ENCODE assay signal across 8 cellular contexts in the genomic region with DNA sequence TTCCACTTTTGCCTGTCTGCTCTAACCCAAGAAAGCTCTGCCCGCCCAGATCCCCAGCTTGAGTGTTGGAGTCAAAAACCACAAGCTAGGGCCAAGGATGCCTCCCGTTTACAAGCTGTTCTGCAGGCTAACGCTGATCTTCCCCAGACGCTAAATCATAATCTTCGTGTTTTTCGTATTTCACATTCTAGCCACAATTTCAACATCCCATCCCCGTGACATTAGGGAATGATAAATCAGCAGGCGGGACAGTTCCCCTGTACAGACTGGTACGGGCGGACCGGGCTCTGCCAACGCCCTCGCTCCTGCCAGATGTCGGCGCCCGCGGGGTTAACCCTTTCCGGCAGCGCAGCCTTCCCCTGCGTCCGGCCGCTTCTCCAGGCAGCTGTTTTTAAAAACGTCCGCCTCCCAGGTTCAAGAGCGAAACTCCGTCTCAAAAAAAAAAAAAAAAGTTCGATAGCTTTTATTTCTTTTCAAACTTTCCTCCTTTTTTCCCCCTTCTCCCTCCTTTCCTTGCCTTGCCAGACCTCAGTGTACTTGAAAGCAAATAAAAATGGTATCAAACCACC.
A peak's percentile ranks its signal among the peaks of the same experiment; 100 is the strongest.
DNase-seq lines count a peak whose midpoint lies in the region; ATAC-seq and TF ChIP-seq lines count a peak whose summit lies in the region.

No MANE protein-coding gene starts in this region.

- peaks cover 40% of the 10 kb centered on the region for H3K27me3 ChIP-seq in BE2C
- H3K27me3 ChIP-seq in hepatocyte = peaks cover 24% of the 10 kb centered on the region

- H3K4me3 ChIP-seq in BE2C (ENCODE audit: low read depth, low read length) (no peak overlapping the region), hepatocyte (peak overlapping the region; percentile 13)

- ATAC-seq in sciatic nerve = peak; percentile 78
- ATAC-seq in GM18873 (IDR thresholded peaks at IDR 0.05; ENCODE audit: low FRiP score, unreplicated experiment) = no peak
- no peak for ATAC-seq in GM21360 (IDR thresholded peaks at IDR 0.05; ENCODE audit: unreplicated experiment)

- in situ Hi-C loops in KBM-7 (cut with MboI; ENCODE audit: low pct_unique_long_range_greater_than_20kb, low sequenced_read_pairs) = no loop called here

- no peaks in the 10 kb centered on the region for H3K9me2 ChIP-seq in hepatocyte (replicated peaks; ENCODE audit: insufficient read depth)

- intact Hi-C loops in sciatic nerve (cut with DNase I) = no loop called here

- H4K20me1 ChIP-seq in hepatocyte (ENCODE audit: insufficient read depth, poor library complexity, severe bottlenecking) = no peaks in the 10 kb centered on the region

- DNase-seq in BE2C (peak; percentile 32), KBM-7 (peak; percentile 52), anterior cingulate cortex (lab: John Stamatoyannopoulos, UW) (peak in 35 of 58 donors; percentile 5 to 69 (median 39)), hepatocyte (ENCODE audit: low spot score) (peak; percentile 72), sciatic nerve (ENCODE audit: low spot score) (no peak), erythroblast (lab: John Stamatoyannopoulos, UW) (no peak)

- TF ChIP-seq POLR2A in erythroblast (IDR thresholded peaks at IDR 0.05; ENCODE audit: low read length) = no peak

- H3K36me3 ChIP-seq in BE2C (no peaks in the 10 kb centered on the region), hepatocyte (replicated peaks; ENCODE audit: insufficient read depth, low read depth) (no peaks in the 10 kb centered on the region)

- H3K27ac ChIP-seq in hepatocyte = peak overlapping the region; percentile 70

- H2AFZ ChIP-seq in hepatocyte = peak overlapping the region; percentile 12

- H3K79me2 ChIP-seq in hepatocyte = no peaks in the 10 kb centered on the region

- 2% methylated on average over 27 of the region's 27 CpGs for WGBS in hepatocyte (ENCODE audit: low lambda C conversion rate, missing lambda C conversion rate)

- TF ChIP-seq CTCF in BE2C (IDR thresholded peaks at IDR 0.05; ENCODE audit: low read depth, low read length) (no peak), hepatocyte (IDR thresholded peaks at IDR 0.05; ENCODE audit: poor library complexity) (no peak)

- H3K4me1 ChIP-seq in BE2C = no peaks in the 10 kb centered on the region
- H3K4me1 ChIP-seq in hepatocyte (ENCODE audit: insufficient read depth) = no peaks in the 10 kb centered on the region

- H3K9me3 ChIP-seq in BE2C (no peaks in the 10 kb centered on the region), hepatocyte (ENCODE audit: low read depth) (no peaks in the 10 kb centered on the region)

- H3K4me2 ChIP-seq in hepatocyte = peak overlapping the region; percentile 68

Comparison
In these comparisons a context has a peak if more than half of its experiments do, and no peak if none do; other contexts are left out.
1. DNase-seq: peak in BE2C (single experiment), KBM-7 (single experiment), anterior cingulate cortex (35 of 58) and hepatocyte (single experiment); none in sciatic nerve (single experiment) and erythroblast (0 of 2).